26 cellular contexts compared by ENCODE assay signal in the genomic region with DNA sequence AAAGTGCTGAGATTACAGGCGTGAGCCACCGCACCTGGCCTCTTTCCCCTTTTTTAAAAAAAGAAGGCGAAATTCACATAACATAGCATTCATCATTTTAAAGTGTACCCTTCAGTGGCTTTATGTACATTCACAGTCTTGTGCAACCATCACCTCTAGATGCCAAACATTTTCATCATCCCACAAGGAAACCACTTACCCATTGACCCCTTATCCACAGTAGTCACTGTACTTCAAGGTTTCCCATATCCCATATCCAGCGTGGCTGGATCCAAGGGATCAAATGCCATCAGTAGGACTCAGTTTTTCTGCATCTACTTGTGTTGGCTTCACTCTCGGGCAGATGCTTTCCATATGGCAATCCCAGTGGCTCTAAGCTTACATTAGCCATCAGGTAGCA. TPM values are rescaled to one million over a fixed set of nuclear protein-coding genes. Genes with fewer than 3 reads are reported as not detected.
DNase-seq lines count a peak whose midpoint lies in the region; FAIRE-seq and TF ChIP-seq lines count a peak whose summit lies in the region.
"Had no signal": no experiment of that assay in that cellular context is flagged by ENCODE, and none has a peak within 500 bp of the region (broad histone marks: within the 10 kb centered on the region; RNA-seq: fewer than 3 reads in every experiment).

No MANE protein-coding gene starts in this region.

- peak overlapping the region in 1 of 2 experiments; percentile 3 for H2BK12ac ChIP-seq in mesenchymal stem cell (ENCODE audit: low read length in 2 of 2)

- H3K4me1 ChIP-seq in mesenchymal stem cell (ENCODE audit: control insufficient read depth, insufficient read depth, low read depth, low read length) (peaks cover 6% of the 10 kb centered on the region), tibial nerve (peaks cover 0 to 14% (median 0%) of the 10 kb centered on the region in 4 donors)

- H3K9ac ChIP-seq in mesenchymal stem cell (ENCODE audit: low read length), result no peak overlapping the region

- TF ChIP-seq EP300 in tibial nerve (IDR thresholded peaks at IDR 0.05), result no peak

- H3K18ac ChIP-seq in mesenchymal stem cell (ENCODE audit: low read depth in 1 of 2, low read length in 2 of 2), result peak overlapping the region in 1 of 2 experiments; percentile 0

- H3K14ac ChIP-seq in mesenchymal stem cell (ENCODE audit: low read length in 2 of 2), result no peak overlapping the region

- H3K36me3 ChIP-seq in mesenchymal stem cell (ENCODE audit: control insufficient read depth in 1 of 2, insufficient read depth in 2 of 2, low read depth in 1 of 2, low read length in 2 of 2), result peaks cover 0 to 30% of the 10 kb centered on the region in 2 experiments
- H3K36me3 ChIP-seq in tibial nerve, result no peaks in the 10 kb centered on the region

- H3K9me3 ChIP-seq in mesenchymal stem cell (ENCODE audit: control insufficient read depth, low read length) (no peaks in the 10 kb centered on the region), tibial nerve (no peaks in the 10 kb centered on the region)
- H3K9me3 ChIP-seq: body of pancreas had no signal

- no peak overlapping the region for H3K4me2 ChIP-seq in mesenchymal stem cell (ENCODE audit: low read length, poor library complexity, severe bottlenecking)
- H3K4me2 ChIP-seq: smooth muscle cell had no signal

- H2AK5ac ChIP-seq in mesenchymal stem cell (ENCODE audit: low read length, severe bottlenecking), result no peak overlapping the region

- no peak overlapping the region for H4K8ac ChIP-seq in mesenchymal stem cell (ENCODE audit: low read length)

- FAIRE-seq in GM19239 (lab: Jason Lieb, UNC), result no peak
- FAIRE-seq: GM12892 had no signal

- no peak overlapping the region for H3K4ac ChIP-seq in mesenchymal stem cell (ENCODE audit: low read depth in 1 of 2, low read length in 2 of 2)

- TF ChIP-seq POLR2A in tibial nerve (IDR thresholded peaks at IDR 0.05), result no peak

- H3K4me3 ChIP-seq in cardiac fibroblast (replicated peaks in 1 of 2; ENCODE audit: low read depth in 2 of 2, low read length in 2 of 2) (no peak overlapping the region), mesenchymal stem cell (ENCODE audit: insufficient read depth in 1 of 2, low read depth in 1 of 2, low read length in 2 of 2) (no peak overlapping the region), tibial nerve (no peak overlapping the region)
- H3K4me3 ChIP-seq: body of pancreas, smooth muscle cell had no signal

- H2BK15ac ChIP-seq in mesenchymal stem cell (ENCODE audit: low read depth, poor library complexity, severe bottlenecking), result no peak overlapping the region

- H4K91ac ChIP-seq in mesenchymal stem cell (ENCODE audit: low read length), result no peak overlapping the region

- TF ChIP-seq CTCF in cardiac fibroblast (IDR thresholded peaks at IDR 0.05; ENCODE audit: low read depth, low read length) (no peak), tibial nerve (IDR thresholded peaks at IDR 0.05) (no peak)

- H3K27ac ChIP-seq in mesenchymal stem cell (ENCODE audit: low read length, poor library complexity, severe bottlenecking) (no peak overlapping the region), tibial nerve (no peak overlapping the region)
- H3K27ac ChIP-seq: body of pancreas, HL-60 had no signal

- peaks cover 26% of the 10 kb centered on the region for H3K79me1 ChIP-seq in mesenchymal stem cell (replicated peaks; ENCODE audit: low read length, poor library complexity, severe bottlenecking)

- H2BK120ac ChIP-seq in mesenchymal stem cell (ENCODE audit: low read depth, low read length), result no peak overlapping the region

- no peak overlapping the region for H2AFZ ChIP-seq in mesenchymal stem cell (ENCODE audit: low read depth, low read length)

- no peaks in the 10 kb centered on the region for H3K27me3 ChIP-seq in mesenchymal stem cell (ENCODE audit: control insufficient read depth in 1 of 2, insufficient read depth in 1 of 2, low read length in 2 of 2)
- H3K27me3 ChIP-seq in tibial nerve, result no peaks in the 10 kb centered on the region
- H3K27me3 ChIP-seq: body of pancreas had no signal

- 48% methylated on average over 5 of the region's 5 CpGs for WGBS in mesenchymal stem cell
- WGBS in tibial nerve, 2 donors, result 76 to 79% methylated on average over 5 of the region's 5 CpGs

- no peak overlapping the region for H3K23ac ChIP-seq in mesenchymal stem cell (ENCODE audit: low read length in 2 of 2)

- no peak overlapping the region for H2BK5ac ChIP-seq in mesenchymal stem cell (ENCODE audit: low read depth, low read length, poor library complexity, severe bottlenecking)

- peak; percentile 3 for DNase-seq in activated CD8-positive, alpha-beta memory T cell treated with anti-CD3 and anti-CD28 coated beads, Interleukin-2, amount 50 U/mL, for 48 hours
- DNase-seq in activated CD8-positive, alpha-beta memory T cell treated with anti-CD3 and anti-CD28 coated beads for 24 hours, result no peak
- DNase-seq in M059J (ENCODE audit: low read depth) (peak; percentile 51), cardiac fibroblast (ENCODE audit: low read depth in 2 of 2) (peak; percentile 38 to 43), mesenchymal stem cell (peak; percentile 81), tibial nerve (ENCODE audit: low spot score in 2 of 2) (no peak), GM19239 (ENCODE audit: insufficient read length, low spot score) (no peak), islet precursor cell (no peak)
- DNase-seq: 8988T; activated CD4-positive, alpha-beta memory T cell treated with anti-CD3 and anti-CD28 coated beads for 36 hours; activated effector memory CD4-positive, alpha-beta T cell treated with Interleukin-2 at 50 U/mL for 16 hours; AML-193; body of pancreas; DMS53; effector CD8-positive, alpha-beta T cell; H7; kidney glomerular epithelial cell; NCI-H2081 treated with DMSO at 0.1 percent for 48 hours; NCI-H345; stimulated activated CD4-positive, alpha-beta T cell treated with anti-CD3 and anti-CD28 coated beads, Interleukin-2, amount 100 ng/mL, for 24 hours; substantia nigra; SW 1271 had no signal

RNA-seq across cellular contexts. Expression of gene BMERB1, which starts 50.3 kb away (rescaled TPM):
- total RNA-seq in M059J (2014; rRNA removed; shearing (Covaris generic)), result 12.8 and 25.5 TPM in 2 replicates
- polyA plus RNA-seq in mesenchymal stem cell (2013, experiment 1 of 2), result 34.5 TPM
- 34.0 TPM for polyA plus RNA-seq in mesenchymal stem cell (2013, experiment 2 of 2)
- 10 to 100 TPM; 42.9 to 85.9 (median 54.8) TPM for total RNA-seq in tibial nerve
- total RNA-seq: OCI-LY7 had no signal

Comparison
In these comparisons a context has a peak if more than half of its experiments do, and no peak if none do; other contexts are left out.
1. DNase-seq: peak in activated CD8-positive, alpha-beta memory T cell treated with anti-CD3 and anti-CD28 coated beads, Interleukin-2, amount 50 U/mL, for 48 hours (single experiment), M059J (single experiment), cardiac fibroblast (2 of 2) and mesenchymal stem cell (single experiment); none in activated CD8-positive, alpha-beta memory T cell treated with anti-CD3 and anti-CD28 coated beads for 24 hours (single experiment), tibial nerve (0 of 2), GM19239 (single experiment) and islet precursor cell (single experiment).